17 cellular contexts compared by ENCODE assay signal in genomic region chr4:80186666-80187065, GRCh38. TPM values are rescaled to one million over a fixed set of nuclear protein-coding genes. Genes with fewer than 3 reads are reported as not detected.
DNase-seq lines count a peak whose midpoint lies in the region; ATAC-seq and TF ChIP-seq lines count a peak whose summit lies in the region.
"Had no signal": no experiment of that assay in that cellular context is flagged by ENCODE, and none has a peak within 500 bp of the region (broad histone marks: within the 10 kb centered on the region; RNA-seq: fewer than 3 reads in every experiment).

No MANE protein-coding gene starts in this region.

- no peaks in the 10 kb centered on the region for H3K27me3 Mint-ChIP-seq in CD4-positive, alpha-beta memory T cell
- H3K27me3 Mint-ChIP-seq in IgD-negative memory B cell: peaks cover 4% of the 10 kb centered on the region
- H3K27me3 Mint-ChIP-seq in natural killer cell (ENCODE audit: low read depth in 2 of 2): peaks cover 14 to 33% of the 10 kb centered on the region in 2 donors

- no peak overlapping the region for H3K4me3 ChIP-seq in CD4-positive, alpha-beta memory T cell (ENCODE audit: low read length in 2 of 2)
- H3K4me3 ChIP-seq in coronary artery: no peak overlapping the region
- H3K4me3 ChIP-seq: right atrium auricular region had no signal

- POLR2A ChIA-PET in CD4-positive, alpha-beta memory T cell (lab: Charles Lee; ENCODE audit: partially characterized antibody): interaction anchor here (1.2 to 12.1 kb wide), 5 partner anchors 13 to 115 kb away, joined by 3 to 185 read pairs (median 127); partner anchors contain the start of genes ANTXR2 and PRDM8

- no peaks in the 10 kb centered on the region for H3K27me3 ChIP-seq in CD4-positive, alpha-beta memory T cell (ENCODE audit: insufficient read depth, low read length)

- no peaks in the 10 kb centered on the region for H3K9me3 ChIP-seq in CD4-positive, alpha-beta memory T cell (ENCODE audit: control insufficient read depth in 1 of 2, low read length in 2 of 2)
- H3K9me3 ChIP-seq: BE2C, left ventricle myocardium inferior, right atrium auricular region, thoracic aorta had no signal

- H3K27ac Mint-ChIP-seq in CD4-positive, alpha-beta memory T cell: peak overlapping the region in 4 of 7 donors; percentile 17 to 94 (median 23)
- H3K27ac Mint-ChIP-seq in IgD-negative memory B cell (peak overlapping the region in 1 of 3 donors; percentile 98), natural killer cell (no peak overlapping the region)

- CTCF ChIA-PET in CD4-positive, alpha-beta memory T cell (lab: Charles Lee; ENCODE audit: partially characterized antibody): interaction anchor here (0.8 to 14.8 kb wide), 6 partner anchors 11 to 96 kb away, joined by 3 to 291 read pairs (median 64); partner anchors contain the start of gene PRDM8

- H3K4me3 Mint-ChIP-seq in CD4-positive, alpha-beta memory T cell: peak overlapping the region in 6 of 8 donors; percentile 9 to 100 (median 37)
- H3K4me3 Mint-ChIP-seq in IgD-negative memory B cell (peak overlapping the region in 3 of 4 donors; percentile 41 to 100 (median 97)), natural killer cell (peak overlapping the region; percentile 58)

- intact Hi-C loops in CD4-positive, alpha-beta memory T cell (cut with micrococcal nuclease): no loop called here
- intact Hi-C loops in natural killer cell (cut with micrococcal nuclease): no loop called here

- H3K36me3 Mint-ChIP-seq in CD4-positive, alpha-beta memory T cell: peaks cover 15 to 16% of the 10 kb centered on the region in 2 donors
- H3K36me3 Mint-ChIP-seq in IgD-negative memory B cell: peaks cover 5% of the 10 kb centered on the region
- H3K36me3 Mint-ChIP-seq in natural killer cell: no peaks in the 10 kb centered on the region

- H3K36me3 ChIP-seq in CD4-positive, alpha-beta memory T cell (ENCODE audit: insufficient read depth, low read length): no peaks in the 10 kb centered on the region
- H3K36me3 ChIP-seq: BE2C, left ventricle myocardium inferior, right atrium auricular region, thoracic aorta had no signal

- H3K4me1 Mint-ChIP-seq in CD4-positive, alpha-beta memory T cell: peaks cover 31 to 53% (median 37%) of the 10 kb centered on the region in 4 donors
- peaks cover 22 to 45% (median 34%) of the 10 kb centered on the region in 3 donors for H3K4me1 Mint-ChIP-seq in IgD-negative memory B cell
- H3K4me1 Mint-ChIP-seq in natural killer cell: peaks cover 35 to 36% of the 10 kb centered on the region in 2 donors

- no peaks in the 10 kb centered on the region for H3K9me3 Mint-ChIP-seq in CD4-positive, alpha-beta memory T cell
- H3K9me3 Mint-ChIP-seq in IgD-negative memory B cell: no peaks in the 10 kb centered on the region
- no peaks in the 10 kb centered on the region for H3K9me3 Mint-ChIP-seq in natural killer cell

- H3K27ac ChIP-seq in CD4-positive, alpha-beta memory T cell (ENCODE audit: low read depth, low read length): no peak overlapping the region
- H3K27ac ChIP-seq in cingulate gyrus (ENCODE audit: low read depth, low read length): peak overlapping the region; percentile 81
- no peak overlapping the region for H3K27ac ChIP-seq in coronary artery
- H3K27ac ChIP-seq: left ventricle myocardium inferior, right atrium auricular region, thoracic aorta had no signal

- DNase-seq in CD4-positive, alpha-beta memory T cell: no peak
- DNase-seq in natural killer cell (no peak), coronary artery (ENCODE audit: low spot score) (no peak)
- DNase-seq in stimulated activated CD4-positive, alpha-beta T cell treated with anti-CD3 and anti-CD28 coated beads, Interleukin-4, amount 100 ng/mL, for 1 hour: no peak
- DNase-seq: activated naive CD4-positive, alpha-beta T cell treated with anti-CD3 and anti-CD28 coated beads, Interleukin-2, amount 50 U/mL, for 16 hours; BE2C; DMS79 treated with DMSO at 0.1 percent for 48 hours; effector CD8-positive, alpha-beta T cell; left ventricle myocardium inferior; NCI-H1694 treated with DMSO at 0.1 percent for 48 hours; PC-3 had no signal

- H3K4me1 ChIP-seq in CD4-positive, alpha-beta memory T cell (ENCODE audit: insufficient read depth, low read length): peaks cover 38% of the 10 kb centered on the region

- no peak for TF ChIP-seq CTCF in natural killer cell (IDR thresholded peaks at IDR 0.05)
- no peak for TF ChIP-seq CTCF in coronary artery (IDR thresholded peaks at IDR 0.05)

- ATAC-seq in natural killer cell: no peak
- ATAC-seq in GM21619 (IDR thresholded peaks at IDR 0.05; ENCODE audit: unreplicated experiment): no peak
- no peak for ATAC-seq in HG02981 (IDR thresholded peaks at IDR 0.05; ENCODE audit: unreplicated experiment)
- ATAC-seq: PC-3 had no signal

RNA-seq across cellular contexts. Expression of gene PRDM8, which starts 10.6 kb away (rescaled TPM):
- total RNA-seq in CD4-positive, alpha-beta memory T cell: 10 to 100 TPM; 19.8 to 23.0 TPM
- 1 to 10 TPM; 2.1 to 3.4 TPM for polyA plus RNA-seq in CD4-positive, alpha-beta memory T cell
- 3.8 TPM for polyA plus RNA-seq in IgD-negative memory B cell
- 1 to 10 TPM; 5.8 to 6.2 (median 6.0) TPM for total RNA-seq in natural killer cell

Comparison
In these comparisons a context has a peak if more than half of its experiments do, and no peak if none do; other contexts are left out.
1. H3K27ac Mint-ChIP-seq: peak in CD4-positive, alpha-beta memory T cell (4 of 7); none in natural killer cell (0 of 2).
2. H3K4me3 Mint-ChIP-seq: peak in every context shown above with its lines; median percentile 97 in IgD-negative memory B cell; 58 in natural killer cell; 37 in CD4-positive, alpha-beta memory T cell.